Comparison of ENCODE assay signal across 1 cellular context in the genomic region with DNA sequence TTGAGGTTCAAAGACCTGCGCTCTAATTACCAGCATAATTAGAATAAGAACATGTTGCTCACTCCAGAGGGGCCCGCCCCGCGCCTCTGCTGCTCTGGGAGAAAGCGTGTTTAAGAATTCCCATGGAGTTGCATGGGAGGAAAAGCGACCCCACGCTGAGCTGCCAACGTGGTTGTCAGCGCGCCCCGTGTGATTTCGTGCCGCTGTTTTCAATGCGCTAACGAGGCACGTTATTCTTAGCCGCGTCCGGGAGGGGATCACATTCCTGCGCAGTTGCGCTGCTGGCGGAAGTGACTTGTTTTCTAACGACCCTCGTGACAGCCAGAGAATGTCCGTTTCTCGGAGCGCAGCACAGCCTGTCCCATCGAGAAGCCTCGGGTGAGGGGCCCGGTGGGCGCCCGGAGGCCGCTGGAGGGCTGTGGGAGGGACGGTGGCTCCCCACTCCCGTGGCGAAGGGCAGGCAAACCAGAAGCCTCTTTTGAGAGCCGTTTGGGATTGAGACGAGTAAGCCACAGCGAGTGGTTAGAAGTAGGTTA.
TF ChIP-seq lines count a peak whose summit lies in the region.

No MANE protein-coding gene starts in this region.

TF ChIP-seq in H1, 55 proteins besides CTCF, POLR2A, EP300 and RAD21 (continued from another document):
- TF ChIP-seq, protein P1, sequence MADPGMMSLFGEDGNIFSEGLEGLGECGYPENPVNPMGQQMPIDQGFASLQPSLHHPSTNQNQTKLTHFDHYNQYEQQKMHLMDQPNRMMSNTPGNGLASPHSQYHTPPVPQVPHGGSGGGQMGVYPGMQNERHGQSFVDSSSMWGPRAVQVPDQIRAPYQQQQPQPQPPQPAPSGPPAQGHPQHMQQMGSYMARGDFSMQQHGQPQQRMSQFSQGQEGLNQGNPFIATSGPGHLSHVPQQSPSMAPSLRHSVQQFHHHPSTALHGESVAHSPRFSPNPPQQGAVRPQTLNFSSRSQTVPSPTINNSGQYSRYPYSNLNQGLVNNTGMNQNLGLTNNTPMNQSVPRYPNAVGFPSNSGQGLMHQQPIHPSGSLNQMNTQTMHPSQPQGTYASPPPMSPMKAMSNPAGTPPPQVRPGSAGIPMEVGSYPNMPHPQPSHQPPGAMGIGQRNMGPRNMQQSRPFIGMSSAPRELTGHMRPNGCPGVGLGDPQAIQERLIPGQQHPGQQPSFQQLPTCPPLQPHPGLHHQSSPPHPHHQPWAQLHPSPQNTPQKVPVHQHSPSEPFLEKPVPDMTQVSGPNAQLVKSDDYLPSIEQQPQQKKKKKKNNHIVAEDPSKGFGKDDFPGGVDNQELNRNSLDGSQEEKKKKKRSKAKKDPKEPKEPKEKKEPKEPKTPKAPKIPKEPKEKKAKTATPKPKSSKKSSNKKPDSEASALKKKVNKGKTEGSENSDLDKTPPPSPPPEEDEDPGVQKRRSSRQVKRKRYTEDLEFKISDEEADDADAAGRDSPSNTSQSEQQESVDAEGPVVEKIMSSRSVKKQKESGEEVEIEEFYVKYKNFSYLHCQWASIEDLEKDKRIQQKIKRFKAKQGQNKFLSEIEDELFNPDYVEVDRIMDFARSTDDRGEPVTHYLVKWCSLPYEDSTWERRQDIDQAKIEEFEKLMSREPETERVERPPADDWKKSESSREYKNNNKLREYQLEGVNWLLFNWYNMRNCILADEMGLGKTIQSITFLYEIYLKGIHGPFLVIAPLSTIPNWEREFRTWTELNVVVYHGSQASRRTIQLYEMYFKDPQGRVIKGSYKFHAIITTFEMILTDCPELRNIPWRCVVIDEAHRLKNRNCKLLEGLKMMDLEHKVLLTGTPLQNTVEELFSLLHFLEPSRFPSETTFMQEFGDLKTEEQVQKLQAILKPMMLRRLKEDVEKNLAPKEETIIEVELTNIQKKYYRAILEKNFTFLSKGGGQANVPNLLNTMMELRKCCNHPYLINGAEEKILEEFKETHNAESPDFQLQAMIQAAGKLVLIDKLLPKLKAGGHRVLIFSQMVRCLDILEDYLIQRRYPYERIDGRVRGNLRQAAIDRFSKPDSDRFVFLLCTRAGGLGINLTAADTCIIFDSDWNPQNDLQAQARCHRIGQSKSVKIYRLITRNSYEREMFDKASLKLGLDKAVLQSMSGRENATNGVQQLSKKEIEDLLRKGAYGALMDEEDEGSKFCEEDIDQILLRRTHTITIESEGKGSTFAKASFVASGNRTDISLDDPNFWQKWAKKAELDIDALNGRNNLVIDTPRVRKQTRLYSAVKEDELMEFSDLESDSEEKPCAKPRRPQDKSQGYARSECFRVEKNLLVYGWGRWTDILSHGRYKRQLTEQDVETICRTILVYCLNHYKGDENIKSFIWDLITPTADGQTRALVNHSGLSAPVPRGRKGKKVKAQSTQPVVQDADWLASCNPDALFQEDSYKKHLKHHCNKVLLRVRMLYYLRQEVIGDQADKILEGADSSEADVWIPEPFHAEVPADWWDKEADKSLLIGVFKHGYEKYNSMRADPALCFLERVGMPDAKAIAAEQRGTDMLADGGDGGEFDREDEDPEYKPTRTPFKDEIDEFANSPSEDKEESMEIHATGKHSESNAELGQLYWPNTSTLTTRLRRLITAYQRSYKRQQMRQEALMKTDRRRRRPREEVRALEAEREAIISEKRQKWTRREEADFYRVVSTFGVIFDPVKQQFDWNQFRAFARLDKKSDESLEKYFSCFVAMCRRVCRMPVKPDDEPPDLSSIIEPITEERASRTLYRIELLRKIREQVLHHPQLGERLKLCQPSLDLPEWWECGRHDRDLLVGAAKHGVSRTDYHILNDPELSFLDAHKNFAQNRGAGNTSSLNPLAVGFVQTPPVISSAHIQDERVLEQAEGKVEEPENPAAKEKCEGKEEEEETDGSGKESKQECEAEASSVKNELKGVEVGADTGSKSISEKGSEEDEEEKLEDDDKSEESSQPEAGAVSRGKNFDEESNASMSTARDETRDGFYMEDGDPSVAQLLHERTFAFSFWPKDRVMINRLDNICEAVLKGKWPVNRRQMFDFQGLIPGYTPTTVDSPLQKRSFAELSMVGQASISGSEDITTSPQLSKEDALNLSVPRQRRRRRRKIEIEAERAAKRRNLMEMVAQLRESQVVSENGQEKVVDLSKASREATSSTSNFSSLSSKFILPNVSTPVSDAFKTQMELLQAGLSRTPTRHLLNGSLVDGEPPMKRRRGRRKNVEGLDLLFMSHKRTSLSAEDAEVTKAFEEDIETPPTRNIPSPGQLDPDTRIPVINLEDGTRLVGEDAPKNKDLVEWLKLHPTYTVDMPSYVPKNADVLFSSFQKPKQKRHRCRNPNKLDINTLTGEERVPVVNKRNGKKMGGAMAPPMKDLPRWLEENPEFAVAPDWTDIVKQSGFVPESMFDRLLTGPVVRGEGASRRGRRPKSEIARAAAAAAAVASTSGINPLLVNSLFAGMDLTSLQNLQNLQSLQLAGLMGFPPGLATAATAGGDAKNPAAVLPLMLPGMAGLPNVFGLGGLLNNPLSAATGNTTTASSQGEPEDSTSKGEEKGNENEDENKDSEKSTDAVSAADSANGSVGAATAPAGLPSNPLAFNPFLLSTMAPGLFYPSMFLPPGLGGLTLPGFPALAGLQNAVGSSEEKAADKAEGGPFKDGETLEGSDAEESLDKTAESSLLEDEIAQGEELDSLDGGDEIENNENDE (IDR thresholded peaks at IDR 0.05; ENCODE audit: insufficient replicate concordance, low read length), result no peak
- TF ChIP-seq GABPA (IDR thresholded peaks at IDR 0.05; ENCODE audit: borderline replicate concordance, insufficient read depth, low read length) (0 out of 2 replicates have a peak, but pooled peaks have one; percentile 15), TCF12 (IDR thresholded peaks at IDR 0.05; ENCODE audit: low read depth, low read length) (no peak), SP1 (IDR thresholded peaks at IDR 0.05; ENCODE audit: low read depth, low read length) (peak; percentile 35; the same call in 1 of the 2 replicates), TBP (IDR thresholded peaks at IDR 0.05; ENCODE audit: low read depth, low read length) (no peak), JUN (IDR thresholded peaks at IDR 0.05; ENCODE audit: low read depth, low read length) (no peak), CHD2 (IDR thresholded peaks at IDR 0.05; ENCODE audit: low read length) (0 out of 2 replicates have a peak, but pooled peaks have one; percentile 14), KDM4A (IDR thresholded peaks at IDR 0.05; ENCODE audit: low read depth, low read length, severe bottlenecking) (peak; percentile 89), TAF1 (IDR thresholded peaks at IDR 0.05; ENCODE audit: low read depth, low read length) (0 out of 2 replicates have a peak, but pooled peaks have one; percentile 27), ASH2L (IDR thresholded peaks at IDR 0.05; ENCODE audit: low read length) (peak; percentile 41), SAP30 (IDR thresholded peaks at IDR 0.05; ENCODE audit: insufficient read depth, insufficient replicate concordance, low read length) (no peak), POLR2AphosphoS5 (IDR thresholded peaks at IDR 0.05; ENCODE audit: low read depth, low read length) (no peak), SIN3A (conservative IDR thresholded peaks at IDR 0.05 in 1 of 2, IDR thresholded peaks at IDR 0.05 in 1 of 2; ENCODE audit: low read depth in 1 of 2, low read length in 2 of 2) (peak; percentile 66 to 78; a peak in 3 of 4 replicates), SP2 (IDR thresholded peaks at IDR 0.05; ENCODE audit: low read length) (no peak), CREB1 (IDR thresholded peaks at IDR 0.05) (peak; percentile 77), FOSL1 (IDR thresholded peaks at IDR 0.05; ENCODE audit: insufficient read depth, low read depth, low read length) (no peak), RXRA (IDR thresholded peaks at IDR 0.05; ENCODE audit: insufficient read depth, low read depth, low read length) (no peak), MAFK (IDR thresholded peaks at IDR 0.05; ENCODE audit: low read depth, low read length) (no peak), BCL11A (IDR thresholded peaks at IDR 0.05; ENCODE audit: low read depth in 2 of 2, low read length in 2 of 2) (no peak), BACH1 (IDR thresholded peaks at IDR 0.05; ENCODE audit: low read length) (0 out of 2 replicates have a peak, but pooled peaks have one; percentile 10)
- TF ChIP-seq, protein P2, sequence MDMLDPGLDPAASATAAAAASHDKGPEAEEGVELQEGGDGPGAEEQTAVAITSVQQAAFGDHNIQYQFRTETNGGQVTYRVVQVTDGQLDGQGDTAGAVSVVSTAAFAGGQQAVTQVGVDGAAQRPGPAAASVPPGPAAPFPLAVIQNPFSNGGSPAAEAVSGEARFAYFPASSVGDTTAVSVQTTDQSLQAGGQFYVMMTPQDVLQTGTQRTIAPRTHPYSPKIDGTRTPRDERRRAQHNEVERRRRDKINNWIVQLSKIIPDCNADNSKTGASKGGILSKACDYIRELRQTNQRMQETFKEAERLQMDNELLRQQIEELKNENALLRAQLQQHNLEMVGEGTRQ (IDR thresholded peaks at IDR 0.05; ENCODE audit: low read length), result no peak; the same call in 1 of the 2 replicates
- TF ChIP-seq, protein P3, sequence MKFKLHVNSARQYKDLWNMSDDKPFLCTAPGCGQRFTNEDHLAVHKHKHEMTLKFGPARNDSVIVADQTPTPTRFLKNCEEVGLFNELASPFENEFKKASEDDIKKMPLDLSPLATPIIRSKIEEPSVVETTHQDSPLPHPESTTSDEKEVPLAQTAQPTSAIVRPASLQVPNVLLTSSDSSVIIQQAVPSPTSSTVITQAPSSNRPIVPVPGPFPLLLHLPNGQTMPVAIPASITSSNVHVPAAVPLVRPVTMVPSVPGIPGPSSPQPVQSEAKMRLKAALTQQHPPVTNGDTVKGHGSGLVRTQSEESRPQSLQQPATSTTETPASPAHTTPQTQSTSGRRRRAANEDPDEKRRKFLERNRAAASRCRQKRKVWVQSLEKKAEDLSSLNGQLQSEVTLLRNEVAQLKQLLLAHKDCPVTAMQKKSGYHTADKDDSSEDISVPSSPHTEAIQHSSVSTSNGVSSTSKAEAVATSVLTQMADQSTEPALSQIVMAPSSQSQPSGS (IDR thresholded peaks at IDR 0.05; ENCODE audit: low read length), result no peak
- TF ChIP-seq, protein P4, sequence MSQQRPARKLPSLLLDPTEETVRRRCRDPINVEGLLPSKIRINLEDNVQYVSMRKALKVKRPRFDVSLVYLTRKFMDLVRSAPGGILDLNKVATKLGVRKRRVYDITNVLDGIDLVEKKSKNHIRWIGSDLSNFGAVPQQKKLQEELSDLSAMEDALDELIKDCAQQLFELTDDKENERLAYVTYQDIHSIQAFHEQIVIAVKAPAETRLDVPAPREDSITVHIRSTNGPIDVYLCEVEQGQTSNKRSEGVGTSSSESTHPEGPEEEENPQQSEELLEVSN (IDR thresholded peaks at IDR 0.05), result peak; percentile 91
